Comparison of ENCODE assay signal across 18 cellular contexts in genomic region chr14:74325446-74325845, GRCh38. TPM values are rescaled to one million over a fixed set of nuclear protein-coding genes. Genes with fewer than 3 reads are reported as not detected.
DNase-seq lines count a peak whose midpoint lies in the region; TF ChIP-seq lines count a peak whose summit lies in the region.
"Had no signal": no experiment of that assay in that cellular context is flagged by ENCODE, and none has a peak within 500 bp of the region (broad histone marks: within the 10 kb centered on the region; RNA-seq: fewer than 3 reads in every experiment).

No MANE protein-coding gene starts in this region.

- H3K27ac ChIP-seq in HEK293 (ENCODE audit: extremely low read depth, low read depth, low read length) (no peak overlapping the region), iPS DF 6.9 (ENCODE audit: low read length) (peak overlapping the region; percentile 2), neural progenitor cell (peak overlapping the region; percentile 100)
- H3K27ac ChIP-seq: A549; BLaER1 treated with 17β-estradiol and CSF1 and Interleukin-3, amounts not matched to agents 10 nM and 100 nM had no signal

- no peak overlapping the region for H3K4me3 ChIP-seq in HEK293 (ENCODE audit: low read depth, low read length)
- H3K4me3 ChIP-seq in Loucy (ENCODE audit: low read length, poor library complexity, severe bottlenecking) = no peak overlapping the region
- H3K4me3 ChIP-seq in iPS DF 6.9 (ENCODE audit: low read length) = no peak overlapping the region
- H3K4me3 ChIP-seq in neural progenitor cell = no peak overlapping the region
- H3K4me3 ChIP-seq: A549; BLaER1 treated with 17β-estradiol and CSF1 and Interleukin-3, amounts not matched to agents 10 nM and 100 nM; SK-N-MC had no signal

- H3K27me3 ChIP-seq in Loucy (ENCODE audit: insufficient read depth, low read length, poor library complexity, severe bottlenecking) (no peaks in the 10 kb centered on the region), iPS DF 6.9 (ENCODE audit: control insufficient read depth, insufficient read depth, low read length) (no peaks in the 10 kb centered on the region), neural progenitor cell (no peaks in the 10 kb centered on the region)
- H3K27me3 ChIP-seq: BLaER1 treated with 17β-estradiol and CSF1 and Interleukin-3, amounts not matched to agents 10 nM and 100 nM had no signal

- CTCF ChIA-PET in HEK293 (lab: Yijun Ruan, JAX) = interaction anchor here (0.7 to 1.8 kb wide), 10 partner anchors 13 to 1648 kb away, joined by 3 to 9 read pairs (median 4); partner anchors contain the start of gene SYNDIG1L

- H3K4me2 ChIP-seq in Loucy (ENCODE audit: low read depth, low read length, poor library complexity, severe bottlenecking) = no peak overlapping the region
- H3K4me2 ChIP-seq in neural progenitor cell = peak overlapping the region; percentile 77
- H3K4me2 ChIP-seq: A549; BLaER1 treated with 17β-estradiol and CSF1 and Interleukin-3, amounts not matched to agents 10 nM and 100 nM had no signal

- H4K20me1 ChIP-seq in Loucy (ENCODE audit: insufficient read depth, low read length, poor library complexity, severe bottlenecking) (no peaks in the 10 kb centered on the region), neural progenitor cell (ENCODE audit: low read depth) (no peaks in the 10 kb centered on the region)
- H4K20me1 ChIP-seq: BLaER1 treated with 17β-estradiol and CSF1 and Interleukin-3, amounts not matched to agents 10 nM and 100 nM had no signal

- H3K27me3 Mint-ChIP-seq in neural progenitor cell (ENCODE audit: insufficient read depth, low read depth) = peaks cover 5% of the 10 kb centered on the region
- peaks cover 31% of the 10 kb centered on the region for H3K27me3 Mint-ChIP-seq in osteocyte (ENCODE audit: unreplicated experiment)

- TF ChIP-seq CTCF in HEK293 (tag by site-specific recombination; IDR thresholded peaks at IDR 0.05) = no peak
- no peak for TF ChIP-seq CTCF in Loucy (conservative IDR thresholded peaks at IDR 0.05; ENCODE audit: low read length)
- no peak for TF ChIP-seq CTCF in neural progenitor cell (IDR thresholded peaks at IDR 0.05)
- TF ChIP-seq CTCF in osteocyte (IDR thresholded peaks at IDR 0.05) = no peak

- WGBS in iPS DF 6.9 (ENCODE audit: insufficient coverage, insufficient read length) = no CpG with 5 or more reads among the region's 3 CpGs

- H3K9me2 ChIP-seq in Loucy (replicated peaks; ENCODE audit: low read depth, low read length) = no peaks in the 10 kb centered on the region

- no peak overlapping the region for H3K9ac ChIP-seq in Loucy (ENCODE audit: low read depth, low read length, poor library complexity, severe bottlenecking)
- peak overlapping the region; percentile 14 for H3K9ac ChIP-seq in neural progenitor cell
- H3K9ac ChIP-seq: BLaER1 treated with 17β-estradiol and CSF1 and Interleukin-3, amounts not matched to agents 10 nM and 100 nM had no signal

- H3K27ac Mint-ChIP-seq in neural progenitor cell (peak overlapping the region; percentile 95), osteocyte (ENCODE audit: unreplicated experiment) (no peak overlapping the region)
- H3K27ac Mint-ChIP-seq: CD4-positive, alpha-beta memory T cell had no signal

- H3K9me3 Mint-ChIP-seq in neural progenitor cell (no peaks in the 10 kb centered on the region), osteocyte (ENCODE audit: unreplicated experiment) (no peaks in the 10 kb centered on the region)
- H3K9me3 Mint-ChIP-seq: CD4-positive, alpha-beta memory T cell had no signal

- H3K36me3 ChIP-seq in HEK293 (ENCODE audit: control insufficient read depth in 2 of 2, insufficient read depth in 1 of 2, low read length in 2 of 2) (no peaks in the 10 kb centered on the region), Loucy (ENCODE audit: insufficient read depth, low read length) (no peaks in the 10 kb centered on the region), iPS DF 6.9 (ENCODE audit: control insufficient read depth, insufficient read depth, low read length) (no peaks in the 10 kb centered on the region), neural progenitor cell (no peaks in the 10 kb centered on the region)
- H3K36me3 ChIP-seq: BLaER1 treated with 17β-estradiol and CSF1 and Interleukin-3, amounts not matched to agents 10 nM and 100 nM had no signal

- POLR2A ChIA-PET in HEK293 (lab: Yijun Ruan, JAX) = no interaction called here

- peaks cover 32% of the 10 kb centered on the region for H3K4me1 Mint-ChIP-seq in neural progenitor cell
- peaks cover 5% of the 10 kb centered on the region for H3K4me1 Mint-ChIP-seq in osteocyte (ENCODE audit: unreplicated experiment)
- H3K4me1 Mint-ChIP-seq: CD4-positive, alpha-beta memory T cell had no signal

- H3K4me1 ChIP-seq in HEK293 (ENCODE audit: control insufficient read depth, insufficient read depth, low read length) (peaks cover 6% of the 10 kb centered on the region; the same call in 1 of the 2 replicates), Loucy (ENCODE audit: insufficient read depth, low read length, poor library complexity, severe bottlenecking) (no peaks in the 10 kb centered on the region), iPS DF 6.9 (ENCODE audit: control insufficient read depth, insufficient read depth, low read length) (peaks cover 6% of the 10 kb centered on the region; the same call in 1 of the 2 replicates), neural progenitor cell (peaks cover 34% of the 10 kb centered on the region)
- H3K4me1 ChIP-seq: A549; BLaER1 treated with 17β-estradiol and CSF1 and Interleukin-3, amounts not matched to agents 10 nM and 100 nM had no signal

- H3K9me3 ChIP-seq in HEK293 (ENCODE audit: control insufficient read depth, insufficient read depth, low read depth, low read length) = no peaks in the 10 kb centered on the region
- H3K9me3 ChIP-seq in Loucy (ENCODE audit: insufficient read depth, low read depth, low read length) = no peaks in the 10 kb centered on the region
- H3K9me3 ChIP-seq in iPS DF 6.9 (ENCODE audit: control insufficient read depth, insufficient read depth, low read length) = no peaks in the 10 kb centered on the region
- H3K9me3 ChIP-seq in neural progenitor cell (ENCODE audit: low read depth) = no peaks in the 10 kb centered on the region
- H3K9me3 ChIP-seq: A549; BLaER1 treated with 17β-estradiol and CSF1 and Interleukin-3, amounts not matched to agents 10 nM and 100 nM had no signal

- H3F3A ChIP-seq in Loucy (ENCODE audit: low read depth) (no peaks in the 10 kb centered on the region), neural progenitor cell (ENCODE audit: low read depth) (peaks cover 47% of the 10 kb centered on the region)

- H3K4me3 Mint-ChIP-seq in neural progenitor cell (no peak overlapping the region), osteocyte (ENCODE audit: unreplicated experiment) (no peak overlapping the region)
- H3K4me3 Mint-ChIP-seq: CD4-positive, alpha-beta memory T cell had no signal

- H2AFZ ChIP-seq in Loucy (ENCODE audit: low read length) = peak overlapping the region; percentile 81; the same call in 1 of the 2 replicates
- no peak overlapping the region for H2AFZ ChIP-seq in neural progenitor cell (replicated peaks)

- H3K79me2 ChIP-seq in Loucy (ENCODE audit: insufficient read depth, low read length) = no peaks in the 10 kb centered on the region
- no peaks in the 10 kb centered on the region for H3K79me2 ChIP-seq in neural progenitor cell (ENCODE audit: low read depth)

- H3K36me3 Mint-ChIP-seq in neural progenitor cell = no peaks in the 10 kb centered on the region
- no peaks in the 10 kb centered on the region for H3K36me3 Mint-ChIP-seq in osteocyte (ENCODE audit: unreplicated experiment)
- H3K36me3 Mint-ChIP-seq: CD4-positive, alpha-beta memory T cell had no signal

- DNase-seq in iPS DF 6.9 (ENCODE audit: low read depth, low spot score) = no peak
- DNase-seq in neural progenitor cell (ENCODE audit: low spot score) = no peak
- DNase-seq in HUDEP-2 (lab: John Stamatoyannopoulos, UW; ENCODE audit: unreplicated experiment in 76 of 76) = no peak
- DNase-seq in GDM1 (lab: John Stamatoyannopoulos, UW) = no peak
- no peak for DNase-seq in osteocyte (ENCODE audit: extremely low spot score, unreplicated experiment)
- DNase-seq: CD4-positive, alpha-beta memory T cell; GOT3; NCI-H1436; NCI-H187 treated with DMSO at 0.1 percent for 48 hours; NCI-H774; SIG-M5 had no signal

TF ChIP-seq in HEK293, 187 proteins besides CTCF, POLR2A, EP300 and RAD21:
- TF ChIP-seq ZNF112 (tag by site-specific recombination; IDR thresholded peaks at IDR 0.05) (no peak), ZNF121 (tag by site-specific recombination; IDR thresholded peaks at IDR 0.05) (peak; percentile 76)

RNA-seq across cellular contexts. Expression of gene ABCD4, which starts 22.7 kb away (rescaled TPM):
- total RNA-seq in neural progenitor cell (ENCODE audit: low replicate concordance) = 66.6 and 110 TPM in 2 replicates
- 58.6 and 62.0 TPM in 2 replicates for total RNA-seq in osteocyte

RNA-seq across cellular contexts. Expression of gene VRTN, which starts 22.8 kb away (rescaled TPM):
- 7.9 and 18.6 TPM in 2 replicates for total RNA-seq in neural progenitor cell (ENCODE audit: low replicate concordance)
- total RNA-seq in osteocyte = not detected in 2 replicates
- total RNA-seq: CD4-positive, alpha-beta memory T cell; Daoy; G401 had no signal
